Comparison of ENCODE assay signal across 28 cellular contexts in the genomic region with DNA sequence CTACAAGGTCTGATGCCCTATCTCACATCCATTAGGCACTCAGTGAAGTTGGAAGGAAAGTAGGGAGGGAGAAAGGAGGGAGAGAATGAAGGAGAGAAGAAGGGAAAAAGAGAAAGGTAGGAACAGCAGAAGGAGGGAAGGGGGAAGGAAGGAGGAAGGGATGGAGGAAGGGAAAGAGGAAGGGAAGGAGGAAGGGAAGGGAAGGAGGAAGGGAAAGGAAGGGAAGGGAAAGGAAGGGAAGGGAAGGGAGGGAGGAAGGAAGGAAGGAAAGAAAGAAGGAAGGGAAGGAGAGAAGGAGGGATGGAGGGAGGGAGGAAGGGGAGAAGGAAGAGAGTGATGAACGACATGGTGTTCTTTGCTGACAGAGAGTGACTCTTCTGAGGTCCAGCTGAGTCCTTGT.
"Had no signal": no experiment of that assay in that cellular context is flagged by ENCODE, and none has a peak within 500 bp of the region (broad histone marks: within the 10 kb centered on the region; RNA-seq: fewer than 3 reads in every experiment).

No MANE protein-coding gene starts in this region.

- DNase-seq: natural killer cell; occipital lobe; ovary; posterior cingulate gyrus; psoas muscle; right cardiac atrium; spleen; stimulated activated CD4-positive, alpha-beta T cell treated with anti-CD3 and anti-CD28 coated beads, Interleukin-12 subunit alpha, Interleukin-12 subunit beta, amount 100 ng/mL, for 4 hours; stimulated activated CD4-positive, alpha-beta T cell treated with anti-CD3 and anti-CD28 coated beads, Interleukin-1b, Interleukin-23, amount 100 ng/mL, for 48 hours; stimulated activated CD4-positive, alpha-beta T cell treated with anti-CD3 and anti-CD28 coated beads, Interleukin-4, amount 100 ng/mL, for 1 hour; stimulated activated CD4-positive, alpha-beta T cell treated with anti-CD3 and anti-CD28 coated beads, Interleukin-4, amount 100 ng/mL, for 4 hours; stimulated activated CD8-positive, alpha-beta memory T cell treated with anti-CD3 and anti-CD28 coated beads, Interleukin-4, amount 100 ng/mL, for 48 hours; stimulated activated naive CD4-positive, alpha-beta T cell; stimulated activated naive CD8-positive, alpha-beta T cell treated with anti-CD3 and anti-CD28 coated beads, Interleukin-15, amount 100 ng/mL, for 72 hours; stimulated activated naive CD8-positive, alpha-beta T cell treated with anti-CD3 and anti-CD28 coated beads, Interleukin-15, Interleukin-2, amounts not matched to agents 100 U/mL and 50 U/mL, for 24 hours; substantia nigra; testis; tibial artery; transverse colon; upper lobe of right lung; uterus had no signal

- H3K27ac ChIP-seq: neural progenitor cell, ovary, parathyroid adenoma, psoas muscle, skin epidermis, spleen, suprapubic skin, testis, tibial artery, transverse colon, upper lobe of right lung, uterus had no signal

- H3K36me3 ChIP-seq: neural progenitor cell, ovary, spleen, suprapubic skin, tibial artery, transverse colon, upper lobe of right lung, uterus had no signal

- H2AFZ ChIP-seq: neural progenitor cell, parathyroid adenoma had no signal

- H3K79me2 ChIP-seq: parathyroid adenoma had no signal

- H3K4me1 ChIP-seq: neural progenitor cell, parathyroid adenoma, psoas muscle, spleen, suprapubic skin, testis, tibial artery, transverse colon, upper lobe of right lung, uterus had no signal

- H3K9me3 ChIP-seq: suprapubic skin, testis, transverse colon, upper lobe of right lung, uterus had no signal

- H3K4me3 ChIP-seq: neural progenitor cell, ovary, psoas muscle, skin epidermis, smooth muscle cell, spleen, suprapubic skin, testis, tibial artery, transverse colon, upper lobe of right lung, uterus had no signal

- H3K9ac ChIP-seq: neural progenitor cell, parathyroid adenoma had no signal

- H3K4me2 ChIP-seq: neural progenitor cell, smooth muscle cell had no signal

- H3K27me3 ChIP-seq: neural progenitor cell, ovary, suprapubic skin, testis, tibial artery, transverse colon, upper lobe of right lung, uterus had no signal

- ATAC-seq: natural killer cell; psoas muscle; right cardiac atrium; sciatic nerve; stimulated activated memory B cell treated with anti-CD40 and anti-IgM and Interleukin-4, amounts not matched to agents 10 μg/mL and 1 μg/mL and 100 μg/mL, for 72 hours; stimulated activated naive CD8-positive, alpha-beta T cell treated with anti-CD3 and anti-CD28 coated beads, Interleukin-15, amount 100 ng/mL, for 72 hours; stimulated activated naive CD8-positive, alpha-beta T cell treated with anti-CD3 and anti-CD28 coated beads, Interleukin-15, Interleukin-2, amounts not matched to agents 100 U/mL and 50 U/mL, for 24 hours; upper lobe of right lung had no signal
